In the genomic region with DNA sequence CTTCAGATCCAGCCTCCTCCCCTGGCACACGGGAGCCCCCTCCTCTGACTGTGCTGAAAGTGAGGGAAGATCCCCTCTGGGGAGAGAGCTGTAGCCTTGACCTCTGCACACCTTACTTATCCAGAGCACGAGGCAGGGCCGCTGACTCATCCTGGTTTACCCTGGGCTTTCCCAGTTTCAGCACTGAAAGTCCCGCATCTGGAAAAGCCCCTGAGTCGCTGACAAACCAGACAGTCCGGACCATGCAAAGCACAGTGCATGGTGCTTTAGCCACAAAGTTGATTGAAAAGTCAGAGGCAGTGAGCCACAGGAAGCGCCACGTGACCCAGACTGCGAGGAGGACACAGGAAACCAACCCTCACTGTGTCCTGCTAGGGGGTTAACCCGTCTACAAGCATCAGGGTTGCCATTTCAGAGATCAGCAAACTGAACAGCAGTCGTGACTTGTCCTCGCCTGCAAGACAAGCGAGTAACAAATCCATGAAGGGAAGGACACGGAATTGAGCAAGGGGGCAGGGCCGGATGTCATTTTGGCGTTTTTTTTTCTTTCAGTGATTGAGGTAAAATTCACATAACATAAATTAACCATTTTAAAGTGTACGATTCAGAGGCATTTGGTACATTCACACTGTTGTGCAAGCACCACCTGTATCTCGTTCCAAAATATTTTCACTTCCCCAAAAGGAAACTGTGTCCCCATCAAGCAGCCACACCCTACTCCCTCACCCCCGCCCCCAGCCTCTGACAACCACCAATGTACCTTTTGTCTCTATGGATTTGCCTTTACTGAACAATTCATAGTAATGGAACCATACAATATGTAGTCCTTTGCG, we compare ENCODE assay signal across 1 cellular context.
A peak's percentile ranks its signal among the peaks of the same experiment; 100 is the strongest.
TF ChIP-seq lines count a peak whose summit lies in the region.

No MANE protein-coding gene starts in this region.

TF ChIP-seq in GM12878, 131 proteins besides CTCF, POLR2A, EP300 and RAD21 (continued from another document):
- TF ChIP-seq, protein P1, sequence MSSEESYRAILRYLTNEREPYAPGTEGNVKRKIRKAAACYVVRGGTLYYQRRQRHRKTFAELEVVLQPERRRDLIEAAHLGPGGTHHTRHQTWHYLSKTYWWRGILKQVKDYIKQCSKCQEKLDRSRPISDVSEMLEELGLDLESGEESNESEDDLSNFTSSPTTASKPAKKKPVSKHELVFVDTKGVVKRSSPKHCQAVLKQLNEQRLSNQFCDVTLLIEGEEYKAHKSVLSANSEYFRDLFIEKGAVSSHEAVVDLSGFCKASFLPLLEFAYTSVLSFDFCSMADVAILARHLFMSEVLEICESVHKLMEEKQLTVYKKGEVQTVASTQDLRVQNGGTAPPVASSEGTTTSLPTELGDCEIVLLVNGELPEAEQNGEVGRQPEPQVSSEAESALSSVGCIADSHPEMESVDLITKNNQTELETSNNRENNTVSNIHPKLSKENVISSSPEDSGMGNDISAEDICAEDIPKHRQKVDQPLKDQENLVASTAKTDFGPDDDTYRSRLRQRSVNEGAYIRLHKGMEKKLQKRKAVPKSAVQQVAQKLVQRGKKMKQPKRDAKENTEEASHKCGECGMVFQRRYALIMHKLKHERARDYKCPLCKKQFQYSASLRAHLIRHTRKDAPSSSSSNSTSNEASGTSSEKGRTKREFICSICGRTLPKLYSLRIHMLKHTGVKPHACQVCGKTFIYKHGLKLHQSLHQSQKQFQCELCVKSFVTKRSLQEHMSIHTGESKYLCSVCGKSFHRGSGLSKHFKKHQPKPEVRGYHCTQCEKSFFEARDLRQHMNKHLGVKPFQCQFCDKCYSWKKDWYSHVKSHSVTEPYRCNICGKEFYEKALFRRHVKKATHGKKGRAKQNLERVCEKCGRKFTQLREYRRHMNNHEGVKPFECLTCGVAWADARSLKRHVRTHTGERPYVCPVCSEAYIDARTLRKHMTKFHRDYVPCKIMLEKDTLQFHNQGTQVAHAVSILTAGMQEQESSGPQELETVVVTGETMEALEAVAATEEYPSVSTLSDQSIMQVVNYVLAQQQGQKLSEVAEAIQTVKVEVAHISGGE (CRISPR knock-in tag; IDR thresholded peaks at IDR 0.05), result peak; percentile 3; the same call in 1 of the 2 replicates
- TF ChIP-seq CREB1 (IDR thresholded peaks at IDR 0.05; ENCODE audit: low read depth) (peak; percentile 65; the same call in 1 of the 2 replicates), POLR2AphosphoS2 (IDR thresholded peaks at IDR 0.05; ENCODE audit: low read depth, low read length) (peak; percentile 74; the same call in 1 of the 2 replicates), POU2F2 (IDR thresholded peaks at IDR 0.05; ENCODE audit: borderline replicate concordance, low read depth, low read length) (peak; percentile 80; the same call in 2 of the 3 replicates), FOS (IDR thresholded peaks at IDR 0.05; ENCODE audit: borderline replicate concordance, extremely low read depth, insufficient read length) (no peak), TBL1XR1 (IDR thresholded peaks at IDR 0.05; ENCODE audit: low read depth, low read length) (peak; percentile 82; the same call in 1 of the 2 replicates), EZH2 (IDR thresholded peaks at IDR 0.05; ENCODE audit: borderline replicate concordance, control insufficient read depth, low read depth, low read length) (no peak), ATF7 (IDR thresholded peaks at IDR 0.05; ENCODE audit: low read depth) (peak; percentile 81), ZNF207 (IDR thresholded peaks at IDR 0.05; ENCODE audit: borderline replicate concordance) (peak; percentile 7; the same call in 1 of the 2 replicates), BACH1 (IDR thresholded peaks at IDR 0.05; ENCODE audit: borderline replicate concordance) (peak; percentile 75; the same call in 1 of the 2 replicates), MEF2A (IDR thresholded peaks at IDR 0.05; ENCODE audit: insufficient read depth, low read depth, low read length) (0 out of 2 replicates have a peak, but pooled peaks have one; percentile 13), SMAD1 (IDR thresholded peaks at IDR 0.05; ENCODE audit: low read depth, partially characterized antibody) (peak; percentile 10), SREBF1 (IDR thresholded peaks at IDR 0.05; ENCODE audit: low read length) (no peak), TCF7 (IDR thresholded peaks at IDR 0.05; ENCODE audit: borderline replicate concordance) (0 out of 2 replicates have a peak, but pooled peaks have one; percentile 14)
- TF ChIP-seq, protein P2, sequence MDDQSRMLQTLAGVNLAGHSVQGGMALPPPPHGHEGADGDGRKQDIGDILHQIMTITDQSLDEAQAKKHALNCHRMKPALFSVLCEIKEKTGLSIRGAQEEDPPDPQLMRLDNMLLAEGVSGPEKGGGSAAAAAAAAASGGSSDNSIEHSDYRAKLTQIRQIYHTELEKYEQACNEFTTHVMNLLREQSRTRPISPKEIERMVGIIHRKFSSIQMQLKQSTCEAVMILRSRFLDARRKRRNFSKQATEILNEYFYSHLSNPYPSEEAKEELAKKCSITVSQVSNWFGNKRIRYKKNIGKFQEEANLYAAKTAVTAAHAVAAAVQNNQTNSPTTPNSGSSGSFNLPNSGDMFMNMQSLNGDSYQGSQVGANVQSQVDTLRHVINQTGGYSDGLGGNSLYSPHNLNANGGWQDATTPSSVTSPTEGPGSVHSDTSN (IDR thresholded peaks at IDR 0.05; ENCODE audit: insufficient replicate concordance, low read depth, low read length), result no peak
- TF ChIP-seq, protein P3, sequence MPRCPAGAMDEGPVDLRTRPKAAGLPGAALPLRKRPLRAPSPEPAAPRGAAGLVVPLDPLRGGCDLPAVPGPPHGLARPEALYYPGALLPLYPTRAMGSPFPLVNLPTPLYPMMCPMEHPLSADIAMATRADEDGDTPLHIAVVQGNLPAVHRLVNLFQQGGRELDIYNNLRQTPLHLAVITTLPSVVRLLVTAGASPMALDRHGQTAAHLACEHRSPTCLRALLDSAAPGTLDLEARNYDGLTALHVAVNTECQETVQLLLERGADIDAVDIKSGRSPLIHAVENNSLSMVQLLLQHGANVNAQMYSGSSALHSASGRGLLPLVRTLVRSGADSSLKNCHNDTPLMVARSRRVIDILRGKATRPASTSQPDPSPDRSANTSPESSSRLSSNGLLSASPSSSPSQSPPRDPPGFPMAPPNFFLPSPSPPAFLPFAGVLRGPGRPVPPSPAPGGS (IDR thresholded peaks at IDR 0.05; ENCODE audit: borderline replicate concordance, insufficient read depth, low read depth, low read length, poor library complexity, severe bottlenecking), result peak; percentile 56
- TF ChIP-seq, protein P4, sequence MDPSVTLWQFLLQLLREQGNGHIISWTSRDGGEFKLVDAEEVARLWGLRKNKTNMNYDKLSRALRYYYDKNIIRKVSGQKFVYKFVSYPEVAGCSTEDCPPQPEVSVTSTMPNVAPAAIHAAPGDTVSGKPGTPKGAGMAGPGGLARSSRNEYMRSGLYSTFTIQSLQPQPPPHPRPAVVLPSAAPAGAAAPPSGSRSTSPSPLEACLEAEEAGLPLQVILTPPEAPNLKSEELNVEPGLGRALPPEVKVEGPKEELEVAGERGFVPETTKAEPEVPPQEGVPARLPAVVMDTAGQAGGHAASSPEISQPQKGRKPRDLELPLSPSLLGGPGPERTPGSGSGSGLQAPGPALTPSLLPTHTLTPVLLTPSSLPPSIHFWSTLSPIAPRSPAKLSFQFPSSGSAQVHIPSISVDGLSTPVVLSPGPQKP (IDR thresholded peaks at IDR 0.05; ENCODE audit: low read depth, low read length), result 0 out of 2 replicates have a peak, but pooled peaks have one; percentile 39
